In genomic region chr19:55654833-55655647, GRCh38 we compare ENCODE assay signal across 1 cellular context.
TF ChIP-seq lines count a peak whose summit lies in the region.

TSS of gene U2AF2 (plus strand) at chr19:55655035. CDS start at chr19:55655105, 70 bp downstream.

TF ChIP-seq in K562, 482 proteins besides CTCF, POLR2A, EP300 and RAD21 (continued from another document and continues in another):
- peak; percentile 42; the same call in 1 of the 2 replicates for TF ChIP-seq ETS1 (conservative IDR thresholded peaks at IDR 0.05; ENCODE audit: control insufficient read depth, low read depth, low read length)
- TF ChIP-seq CXXC5 (CRISPR knock-in tag; IDR thresholded peaks at IDR 0.05): peak; percentile 94
- TF ChIP-seq HMBOX1 (IDR thresholded peaks at IDR 0.05): no peak
- TF ChIP-seq THRAP3 (IDR thresholded peaks at IDR 0.05; ENCODE audit: borderline replicate concordance): no peak
- TF ChIP-seq MCM7 (IDR thresholded peaks at IDR 0.05): no peak
- TF ChIP-seq ZNF766 (CRISPR knock-in tag; conservative IDR thresholded peaks at IDR 0.05): no peak
- no peak for TF ChIP-seq POU5F1 (IDR thresholded peaks at IDR 0.05; ENCODE audit: borderline replicate concordance, low read depth, low read length, partially characterized antibody)
- TF ChIP-seq MXI1 (IDR thresholded peaks at IDR 0.05; ENCODE audit: low read depth, low read length): peak; percentile 70
- no peak for TF ChIP-seq GTF2F1 (IDR thresholded peaks at IDR 0.05; ENCODE audit: low read depth, low read length)
- TF ChIP-seq POLR3G (IDR thresholded peaks at IDR 0.05; ENCODE audit: extremely low read depth, insufficient read length, insufficient replicate concordance): no peak
- TF ChIP-seq BCLAF1 (IDR thresholded peaks at IDR 0.05; ENCODE audit: borderline replicate concordance in 1 of 2, control insufficient read depth in 1 of 2, low read depth in 2 of 2, low read length in 1 of 2): no peak
- no peak for TF ChIP-seq KLF10 (CRISPR knock-in tag; IDR thresholded peaks at IDR 0.05)
- peak in 1 of 2 experiments; percentile 65; a peak in 1 of 4 replicates for TF ChIP-seq NONO (IDR thresholded peaks at IDR 0.05; ENCODE audit: low read depth in 2 of 2, low read length in 1 of 2)
- no peak for TF ChIP-seq ASH1L (IDR thresholded peaks at IDR 0.05; ENCODE audit: borderline replicate concordance, low read depth, partially characterized antibody)
- TF ChIP-seq TAF7 (tag; IDR thresholded peaks at IDR 0.05): no peak
- TF ChIP-seq SMAD4 (CRISPR knock-in tag; conservative IDR thresholded peaks at IDR 0.05): peak; percentile 59
- TF ChIP-seq ZNF778 (CRISPR knock-in tag; IDR thresholded peaks at IDR 0.05): no peak
- TF ChIP-seq ZNF639 (CRISPR knock-in tag; conservative IDR thresholded peaks at IDR 0.05 in 1 of 2, IDR thresholded peaks at IDR 0.05 in 1 of 2): peak in 1 of 2 experiments; percentile 77; a peak in 2 of 4 replicates
- no peak; the same call in 1 of the 2 replicates for TF ChIP-seq TGIF2 (CRISPR knock-in tag; IDR thresholded peaks at IDR 0.05)
- TF ChIP-seq RB1 (IDR thresholded peaks at IDR 0.05; ENCODE audit: low read depth): peak; percentile 55; the same call in 1 of the 2 replicates
- TF ChIP-seq HDAC6 (IDR thresholded peaks at IDR 0.05; ENCODE audit: low read depth, low read length): no peak
- TF ChIP-seq MBD1 (CRISPR knock-in tag; IDR thresholded peaks at IDR 0.05): no peak
- no peak for TF ChIP-seq CBFA2T2 (conservative IDR thresholded peaks at IDR 0.05)
- TF ChIP-seq KAT2B (IDR thresholded peaks at IDR 0.05; ENCODE audit: low read depth, low read length): no peak
- no peak for TF ChIP-seq DLX4 (CRISPR knock-in tag; IDR thresholded peaks at IDR 0.05)
- TF ChIP-seq RHOXF2B (CRISPR knock-in tag; conservative IDR thresholded peaks at IDR 0.05): no peak
- no peak for TF ChIP-seq SREBF1 (IDR thresholded peaks at IDR 0.05; ENCODE audit: borderline replicate concordance, low read depth, low read length)
- TF ChIP-seq ZNF449 (CRISPR knock-in tag; IDR thresholded peaks at IDR 0.05): no peak
- TF ChIP-seq CREB3L1 (IDR thresholded peaks at IDR 0.05; ENCODE audit: borderline replicate concordance, low read depth): peak; percentile 79
- no peak for TF ChIP-seq GABPB2 (CRISPR knock-in tag; conservative IDR thresholded peaks at IDR 0.05)
- TF ChIP-seq AFF1 (IDR thresholded peaks at IDR 0.05; ENCODE audit: low read depth in 1 of 2, partially characterized antibody in 2 of 2): no peak
- TF ChIP-seq ZBTB1 (CRISPR knock-in tag; IDR thresholded peaks at IDR 0.05; ENCODE audit: borderline replicate concordance, low read depth): peak; percentile 43; the same call in 1 of the 2 replicates
- peak; percentile 97 for TF ChIP-seq EP400 (IDR thresholded peaks at IDR 0.05)
- TF ChIP-seq TAF9B (IDR thresholded peaks at IDR 0.05; ENCODE audit: partially characterized antibody): peak; percentile 61
- TF ChIP-seq ZNF12 (CRISPR knock-in tag; IDR thresholded peaks at IDR 0.05): no peak; the same call in 1 of the 2 replicates
- TF ChIP-seq HNRNPK (IDR thresholded peaks at IDR 0.05; ENCODE audit: low read depth, low read length, poor library complexity, severe bottlenecking): peak; percentile 65
- no peak for TF ChIP-seq ZBTB17 (CRISPR knock-in tag; IDR thresholded peaks at IDR 0.05)
- TF ChIP-seq ZFP30 (CRISPR knock-in tag; IDR thresholded peaks at IDR 0.05; ENCODE audit: borderline replicate concordance): no peak
- TF ChIP-seq ZNF431 (CRISPR knock-in tag; IDR thresholded peaks at IDR 0.05): peak; percentile 59; the same call in 1 of the 2 replicates
- no peak for TF ChIP-seq CHD4 (IDR thresholded peaks at IDR 0.05; ENCODE audit: insufficient read depth, insufficient replicate concordance, low read depth, low read length, poor library complexity, severe bottlenecking)
- TF ChIP-seq ZNF253 (CRISPR knock-in tag; conservative IDR thresholded peaks at IDR 0.05): no peak
- no peak for TF ChIP-seq ZBTB8A (IDR thresholded peaks at IDR 0.05; ENCODE audit: partially characterized antibody)
- TF ChIP-seq SNAPC5 (CRISPR knock-in tag; IDR thresholded peaks at IDR 0.05): no peak
- TF ChIP-seq SIX5 (IDR thresholded peaks at IDR 0.05; ENCODE audit: borderline replicate concordance in 1 of 2, insufficient read depth in 1 of 2, low read depth in 1 of 2, low read length in 2 of 2): no peak
- 0 out of 2 replicates have a peak, but pooled peaks have one; percentile 44 for TF ChIP-seq ZNF586 (CRISPR knock-in tag; conservative IDR thresholded peaks at IDR 0.05)
- TF ChIP-seq SLC30A9 (CRISPR knock-in tag; IDR thresholded peaks at IDR 0.05): no peak
- TF ChIP-seq GTF2A2 (tag; IDR thresholded peaks at IDR 0.05): no peak
- TF ChIP-seq PHF21A (IDR thresholded peaks at IDR 0.05; ENCODE audit: borderline replicate concordance, low read depth): no peak
- TF ChIP-seq ZNF239 (CRISPR knock-in tag; IDR thresholded peaks at IDR 0.05): no peak
- no peak for TF ChIP-seq ETV6 (IDR thresholded peaks at IDR 0.05; ENCODE audit: borderline replicate concordance in 1 of 2, low read depth in 2 of 2, low read length in 1 of 2)
- no peak for TF ChIP-seq ETV6 (CRISPR knock-in tag; IDR thresholded peaks at IDR 0.05; ENCODE audit: borderline replicate concordance)
- no peak for TF ChIP-seq PPARD (CRISPR knock-in tag; IDR thresholded peaks at IDR 0.05)
